19 cellular contexts compared by ENCODE assay signal in genomic region chr4:46850026-46850425, GRCh38. TPM values are rescaled to one million over a fixed set of nuclear protein-coding genes. Genes with fewer than 3 reads are reported as not detected.
DNase-seq lines count a peak whose midpoint lies in the region; ATAC-seq, FAIRE-seq and TF ChIP-seq lines count a peak whose summit lies in the region.
"Had no signal": no experiment of that assay in that cellular context is flagged by ENCODE, and none has a peak within 500 bp of the region (broad histone marks: within the 10 kb centered on the region; RNA-seq: fewer than 3 reads in every experiment).

No MANE protein-coding gene starts in this region.

- H3K27me3 Mint-ChIP-seq in T-helper 2 cell treated with Interferon-gamma antibody and Interleukin-4, amounts not matched to agents 5 μg/mL and 100 μg/mL, for 36 hours (ENCODE audit: low read depth) = peaks cover 2% of the 10 kb centered on the region
- H3K27me3 Mint-ChIP-seq: CD4-positive, alpha-beta T cell had no signal

- H3K9me3 Mint-ChIP-seq in T-helper 2 cell treated with Interferon-gamma antibody and Interleukin-4, amounts not matched to agents 5 μg/mL and 100 μg/mL, for 36 hours = no peaks in the 10 kb centered on the region
- H3K9me3 Mint-ChIP-seq: CD4-positive, alpha-beta T cell had no signal

- H3F3A ChIP-seq in PC-9 (ENCODE audit: insufficient read depth, low read depth) = no peaks in the 10 kb centered on the region

- ATAC-seq in pancreas = no peak
- ATAC-seq: A549 had no signal

- H3K36me3 Mint-ChIP-seq in T-helper 2 cell treated with Interferon-gamma antibody and Interleukin-4, amounts not matched to agents 5 μg/mL and 100 μg/mL, for 36 hours (ENCODE audit: low read depth) = no peaks in the 10 kb centered on the region

- CTCF ChIA-PET in PC-9 (lab: Charles Lee) = no interaction called here

- H3K4me2 ChIP-seq in PC-9 = no peak overlapping the region
- H3K4me2 ChIP-seq: A549 had no signal

- H3K27ac ChIP-seq in pancreas = no peak overlapping the region
- H3K27ac ChIP-seq in PC-9 = no peak overlapping the region
- H3K27ac ChIP-seq: A549, C4-2B had no signal

- H3K9me3 ChIP-seq in pancreas (no peaks in the 10 kb centered on the region), PC-9 (ENCODE audit: insufficient read depth, low read depth) (no peaks in the 10 kb centered on the region)
- H3K9me3 ChIP-seq: A549, Caco-2 had no signal

- POLR2A ChIA-PET in PC-9 (lab: Charles Lee; ENCODE audit: unreplicated experiment) = no interaction called here

- no peaks in the 10 kb centered on the region for H4K20me1 ChIP-seq in PC-9 (ENCODE audit: insufficient read depth)

- H3K4me3 ChIP-seq in pancreas = no peak overlapping the region
- H3K4me3 ChIP-seq in PC-9 = no peak overlapping the region
- H3K4me3 ChIP-seq: A549 had no signal

- no peaks in the 10 kb centered on the region for H3K9me2 ChIP-seq in PC-9 (ENCODE audit: insufficient read depth)

- H3K27me3 ChIP-seq in pancreas (peaks cover 0 to 3% (median 0%) of the 10 kb centered on the region in 4 donors), PC-9 (ENCODE audit: insufficient read depth, low read depth) (no peaks in the 10 kb centered on the region)

- WGBS in pancreas, 2 donors = 77 to 87% methylated on average over 1 of the region's 1 CpG

- intact Hi-C loops in pancreas (cut with DNase I) = no loop called here
- intact Hi-C loops in PC-9 (cut with micrococcal nuclease; ENCODE audit: unreplicated experiment) = no loop called here

- no peak overlapping the region for H2AFZ ChIP-seq in PC-9

- TF ChIP-seq CTCF in pancreas (IDR thresholded peaks at IDR 0.05) (no peak), PC-9 (conservative IDR thresholded peaks at IDR 0.05) (no peak)

- no TSS peak for BruUV-seq in PC-9 (replicated peaks; lab: Mats Ljungman, UMichigan)

- no peaks in the 10 kb centered on the region for H3K79me2 ChIP-seq in PC-9 (ENCODE audit: low read depth)

- no peaks in the 10 kb centered on the region for H3K4me1 Mint-ChIP-seq in T-helper 2 cell treated with Interferon-gamma antibody and Interleukin-4, amounts not matched to agents 5 μg/mL and 100 μg/mL, for 36 hours (ENCODE audit: low read depth)

- DNase-seq in RCC 7860 (ENCODE audit: low spot score) = no peak
- DNase-seq in pancreas = no peak
- DNase-seq in T-helper 2 cell treated with Interferon-gamma antibody and Interleukin-4, amounts not matched to agents 5 μg/mL and 100 μg/mL, for 36 hours (ENCODE audit: low spot score) = no peak
- no peak for DNase-seq in hippocampal formation (lab: John Stamatoyannopoulos, UW)
- DNase-seq in PC-9 = no peak
- DNase-seq: AML-193; Caco-2; CD4-positive, alpha-beta T cell; GDM1; GOT3; H7 had no signal

- no peaks in the 10 kb centered on the region for H3K36me3 ChIP-seq in pancreas
- H3K36me3 ChIP-seq in PC-9 (ENCODE audit: low read depth) = no peaks in the 10 kb centered on the region

- H3K4me1 ChIP-seq in pancreas (no peaks in the 10 kb centered on the region), PC-9 (replicated peaks; ENCODE audit: insufficient read depth) (no peaks in the 10 kb centered on the region)
- H3K4me1 ChIP-seq: A549 had no signal

- H3K4me3 Mint-ChIP-seq in T-helper 2 cell treated with Interferon-gamma antibody and Interleukin-4, amounts not matched to agents 5 μg/mL and 100 μg/mL, for 36 hours = no peak overlapping the region
- H3K4me3 Mint-ChIP-seq: CD4-positive, alpha-beta T cell had no signal

- H3K27ac Mint-ChIP-seq in T-helper 2 cell treated with Interferon-gamma antibody and Interleukin-4, amounts not matched to agents 5 μg/mL and 100 μg/mL, for 36 hours = no peak overlapping the region
- H3K27ac Mint-ChIP-seq: CD4-positive, alpha-beta T cell had no signal

- FAIRE-seq in RCC 7860 (lab: Jason Lieb, UNC) (peak; percentile 76), endometrium (lab: Jason Lieb, UNC) (peak; percentile 81), pancreas (lab: Jason Lieb, UNC) (peak; percentile 90)
- FAIRE-seq: A549, D721Med, GM12892, GM18507 had no signal

RNA-seq across cellular contexts. Expression of gene COX7B2, which starts 59.0 kb away (rescaled TPM):
- total RNA-seq in pancreas (not detected), PC-9 (2021) (12.7 and 15.4 TPM in 2 replicates)
- polyA plus RNA-seq in pancreas = not detected
- total RNA-seq: Caco-2; CD4-positive, alpha-beta T cell; H7; HT-29 had no signal
- polyA plus RNA-seq: A549, BJ had no signal

Comparison
In these comparisons a context has a peak if more than half of its experiments do, and no peak if none do; other contexts are left out.
1. RNA of gene COX7B2, which starts 59.0 kb away (total RNA-seq): 12.7 to 15.4 TPM in PC-9; not detected in pancreas; every median in the first group is over 10 times any median in the second.